Comparison of ENCODE assay signal across 2 cellular contexts in genomic region chr3:13199899-13200451, GRCh38.
TF ChIP-seq lines count a peak whose summit lies in the region.

No MANE protein-coding gene starts in this region.

TF ChIP-seq in HEK293, 187 proteins besides CTCF, POLR2A, EP300 and RAD21 (continued from another document):
- TF ChIP-seq ZNF398 (tag by site-specific recombination; IDR thresholded peaks at IDR 0.05) (peak; percentile 33; the same call in 1 of the 2 replicates), ZNF280D (tag by site-specific recombination; IDR thresholded peaks at IDR 0.05) (no peak), ZFHX2 (tag by site-specific recombination; conservative IDR thresholded peaks at IDR 0.05) (no peak), ZIC2 (tag by site-specific recombination; IDR thresholded peaks at IDR 0.05) (peak; percentile 19; the same call in 1 of the 2 replicates), MZF1 (tag by site-specific recombination; IDR thresholded peaks at IDR 0.05; ENCODE audit: borderline replicate concordance) (no peak), ZNF239 (tag by site-specific recombination; IDR thresholded peaks at IDR 0.05) (peak; percentile 27; the same call in 1 of the 2 replicates), ZNF621 (tag by site-specific recombination; IDR thresholded peaks at IDR 0.05) (peak; percentile 80; the same call in 1 of the 2 replicates), YY2 (tag by site-specific recombination; IDR thresholded peaks at IDR 0.05) (0 out of 2 replicates have a peak, but pooled peaks have one; percentile 27)
- TF ChIP-seq, protein P1, sequence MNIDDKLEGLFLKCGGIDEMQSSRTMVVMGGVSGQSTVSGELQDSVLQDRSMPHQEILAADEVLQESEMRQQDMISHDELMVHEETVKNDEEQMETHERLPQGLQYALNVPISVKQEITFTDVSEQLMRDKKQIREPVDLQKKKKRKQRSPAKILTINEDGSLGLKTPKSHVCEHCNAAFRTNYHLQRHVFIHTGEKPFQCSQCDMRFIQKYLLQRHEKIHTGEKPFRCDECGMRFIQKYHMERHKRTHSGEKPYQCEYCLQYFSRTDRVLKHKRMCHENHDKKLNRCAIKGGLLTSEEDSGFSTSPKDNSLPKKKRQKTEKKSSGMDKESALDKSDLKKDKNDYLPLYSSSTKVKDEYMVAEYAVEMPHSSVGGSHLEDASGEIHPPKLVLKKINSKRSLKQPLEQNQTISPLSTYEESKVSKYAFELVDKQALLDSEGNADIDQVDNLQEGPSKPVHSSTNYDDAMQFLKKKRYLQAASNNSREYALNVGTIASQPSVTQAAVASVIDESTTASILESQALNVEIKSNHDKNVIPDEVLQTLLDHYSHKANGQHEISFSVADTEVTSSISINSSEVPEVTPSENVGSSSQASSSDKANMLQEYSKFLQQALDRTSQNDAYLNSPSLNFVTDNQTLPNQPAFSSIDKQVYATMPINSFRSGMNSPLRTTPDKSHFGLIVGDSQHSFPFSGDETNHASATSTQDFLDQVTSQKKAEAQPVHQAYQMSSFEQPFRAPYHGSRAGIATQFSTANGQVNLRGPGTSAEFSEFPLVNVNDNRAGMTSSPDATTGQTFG (tag by site-specific recombination; IDR thresholded peaks at IDR 0.05; ENCODE audit: borderline replicate concordance) = 0 out of 2 replicates have a peak, but pooled peaks have one; percentile 44
- TF ChIP-seq, protein P2, sequence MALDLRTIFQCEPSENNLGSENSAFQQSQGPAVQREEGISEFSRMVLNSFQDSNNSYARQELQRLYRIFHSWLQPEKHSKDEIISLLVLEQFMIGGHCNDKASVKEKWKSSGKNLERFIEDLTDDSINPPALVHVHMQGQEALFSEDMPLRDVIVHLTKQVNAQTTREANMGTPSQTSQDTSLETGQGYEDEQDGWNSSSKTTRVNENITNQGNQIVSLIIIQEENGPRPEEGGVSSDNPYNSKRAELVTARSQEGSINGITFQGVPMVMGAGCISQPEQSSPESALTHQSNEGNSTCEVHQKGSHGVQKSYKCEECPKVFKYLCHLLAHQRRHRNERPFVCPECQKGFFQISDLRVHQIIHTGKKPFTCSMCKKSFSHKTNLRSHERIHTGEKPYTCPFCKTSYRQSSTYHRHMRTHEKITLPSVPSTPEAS (tag by site-specific recombination; IDR thresholded peaks at IDR 0.05) = peak; percentile 90

TF ChIP-seq in K562, 482 proteins besides CTCF, POLR2A, EP300 and RAD21 (continued from another document):
- TF ChIP-seq ZBTB12 (CRISPR knock-in tag; IDR thresholded peaks at IDR 0.05) = no peak
- TF ChIP-seq, protein P3, sequence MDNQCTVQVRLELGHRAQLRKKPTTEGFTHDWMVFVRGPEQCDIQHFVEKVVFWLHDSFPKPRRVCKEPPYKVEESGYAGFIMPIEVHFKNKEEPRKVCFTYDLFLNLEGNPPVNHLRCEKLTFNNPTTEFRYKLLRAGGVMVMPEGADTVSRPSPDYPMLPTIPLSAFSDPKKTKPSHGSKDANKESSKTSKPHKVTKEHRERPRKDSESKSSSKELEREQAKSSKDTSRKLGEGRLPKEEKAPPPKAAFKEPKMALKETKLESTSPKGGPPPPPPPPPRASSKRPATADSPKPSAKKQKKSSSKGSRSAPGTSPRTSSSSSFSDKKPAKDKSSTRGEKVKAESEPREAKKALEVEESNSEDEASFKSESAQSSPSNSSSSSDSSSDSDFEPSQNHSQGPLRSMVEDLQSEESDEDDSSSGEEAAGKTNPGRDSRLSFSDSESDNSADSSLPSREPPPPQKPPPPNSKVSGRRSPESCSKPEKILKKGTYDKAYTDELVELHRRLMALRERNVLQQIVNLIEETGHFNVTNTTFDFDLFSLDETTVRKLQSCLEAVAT (IDR thresholded peaks at IDR 0.05) = peak in 1 of 2 experiments; percentile 14; a peak in 1 of 4 replicates
- TF ChIP-seq ATF6 (CRISPR knock-in tag; IDR thresholded peaks at IDR 0.05) = no peak
- peak in 1 of 2 experiments; percentile 47; a peak in 1 of 4 replicates for TF ChIP-seq TRIM24 (IDR thresholded peaks at IDR 0.05)
- TF ChIP-seq SMARCA5 (IDR thresholded peaks at IDR 0.05) = 0 out of 2 replicates have a peak, but pooled peaks have one; percentile 37
- 0 out of 2 replicates have a peak, but pooled peaks have one; percentile 42 for TF ChIP-seq EHMT2 (IDR thresholded peaks at IDR 0.05)
- TF ChIP-seq HBP1 (CRISPR knock-in tag; IDR thresholded peaks at IDR 0.05) = peak; percentile 91; the same call in 1 of the 2 replicates
- no peak for TF ChIP-seq CBFA2T3 (IDR thresholded peaks at IDR 0.05)
